ENCODE assay signal across 11 cellular contexts in the genomic region with DNA sequence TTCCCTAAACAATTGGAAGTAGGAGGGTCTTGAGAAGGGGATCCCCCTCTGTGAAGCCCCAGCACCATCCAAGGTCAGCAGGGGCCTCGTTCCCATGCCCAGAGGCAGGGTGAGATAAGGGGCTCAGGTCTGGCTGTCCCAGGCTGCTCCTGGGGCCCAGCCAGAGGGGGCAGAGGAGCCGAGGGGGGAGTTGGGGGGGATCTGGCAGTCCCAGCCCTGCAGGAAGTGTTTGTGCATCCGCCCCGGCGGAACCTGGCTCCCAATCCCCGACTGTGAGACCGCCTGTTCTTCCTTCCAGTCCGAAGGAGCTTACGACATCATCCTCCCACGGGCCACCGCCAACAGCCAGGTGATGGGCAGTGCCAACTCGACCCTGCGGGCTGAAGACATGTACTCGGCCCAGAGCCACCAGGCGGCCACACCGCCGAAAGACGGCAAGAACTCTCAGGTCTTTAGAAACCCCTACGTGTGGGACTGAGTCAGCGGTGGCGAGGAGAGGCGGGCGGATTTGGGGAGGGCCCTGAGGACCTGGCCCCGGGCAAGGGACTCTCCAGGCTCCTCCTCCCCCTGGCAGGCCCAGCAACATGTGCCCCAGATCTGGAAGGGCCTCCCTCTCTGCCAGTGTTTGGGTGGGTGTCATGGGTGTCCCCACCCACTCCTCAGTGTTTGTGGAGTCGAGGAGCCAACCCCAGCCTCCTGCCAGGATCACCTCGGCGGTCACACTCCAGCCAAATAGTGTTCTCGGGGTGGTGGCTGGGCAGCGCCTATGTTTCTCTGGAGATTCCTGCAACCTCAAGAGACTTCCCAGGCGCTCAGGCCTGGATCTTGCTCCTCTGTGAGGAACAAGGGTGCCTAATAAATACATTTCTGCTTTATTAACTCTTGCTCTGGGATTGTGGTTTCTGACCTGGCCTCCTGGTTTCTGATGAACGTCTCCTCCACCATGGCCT. TPM values are rescaled to one million over a fixed set of nuclear protein-coding genes. Genes with fewer than 3 reads are reported as not detected.
DNase-seq lines count a peak whose midpoint lies in the region; TF ChIP-seq lines count a peak whose summit lies in the region.
"Had no signal": no experiment of that assay in that cellular context is flagged by ENCODE, and none has a peak within 500 bp of the region (broad histone marks: within the 10 kb centered on the region; RNA-seq: fewer than 3 reads in every experiment).

No MANE protein-coding gene starts in this region.

- H2AFZ ChIP-seq in MM.1S (ENCODE audit: low read length): no peak overlapping the region

- no peaks in the 10 kb centered on the region for H3K9me3 Mint-ChIP-seq in activated CD4-positive, alpha-beta T cell treated with anti-CD3 and anti-CD28 coated beads, Interleukin-2, amount 10 ng/mL, durations not matched to agents 7 days and 5 days
- H3K9me3 Mint-ChIP-seq: mesothelial cell of epicardium had no signal

- no peaks in the 10 kb centered on the region for H3K27me3 ChIP-seq in suprapubic skin
- peaks cover 85% of the 10 kb centered on the region for H3K27me3 ChIP-seq in MM.1S (replicated peaks; ENCODE audit: insufficient read depth, low read length)

- no peaks in the 10 kb centered on the region for H3F3A ChIP-seq in MM.1S (ENCODE audit: insufficient read depth, low read length)

- no peaks in the 10 kb centered on the region for H3K9me2 ChIP-seq in MM.1S (replicated peaks; ENCODE audit: insufficient read depth, low read length)

- 42% methylated on average over 21 of the region's 31 CpGs for WGBS in suprapubic skin

- H3K36me3 Mint-ChIP-seq in activated CD4-positive, alpha-beta T cell treated with anti-CD3 and anti-CD28 coated beads, Interleukin-2, amount 10 ng/mL, durations not matched to agents 7 days and 5 days (ENCODE audit: low read depth): no peaks in the 10 kb centered on the region

- H3K79me2 ChIP-seq in MM.1S (ENCODE audit: low read length): no peaks in the 10 kb centered on the region

- no peak overlapping the region for H3K4me3 Mint-ChIP-seq in activated CD4-positive, alpha-beta T cell treated with anti-CD3 and anti-CD28 coated beads, Interleukin-2, amount 10 ng/mL, durations not matched to agents 7 days and 5 days
- H3K4me3 Mint-ChIP-seq: mesothelial cell of epicardium had no signal

- CTCF ChIA-PET in activated CD4-positive, alpha-beta T cell treated with anti-CD3 and anti-CD28 coated beads, Interleukin-2, amount 10 ng/mL, durations not matched to agents 7 days and 5 days (lab: Charles Lee): interaction anchor here (2.5 kb wide), 1 partner anchor 11 kb away, joined by 11 read pairs; no protein-coding TSS in a partner anchor

- POLR2A ChIA-PET in activated CD4-positive, alpha-beta T cell treated with anti-CD3 and anti-CD28 coated beads, Interleukin-2, amount 10 ng/mL, durations not matched to agents 7 days and 5 days (lab: Charles Lee): no interaction called here

- TF ChIP-seq CTCF in suprapubic skin (IDR thresholded peaks at IDR 0.05) (no peak), MM.1S (IDR thresholded peaks at IDR 0.05; ENCODE audit: low read length) (no peak)

- H3K4me1 Mint-ChIP-seq in activated CD4-positive, alpha-beta T cell treated with anti-CD3 and anti-CD28 coated beads, Interleukin-2, amount 10 ng/mL, durations not matched to agents 7 days and 5 days: peaks cover 4% of the 10 kb centered on the region

- H4K20me1 ChIP-seq in MM.1S (ENCODE audit: insufficient read depth, low read length): no peaks in the 10 kb centered on the region

- no peak for TF ChIP-seq POLR2A in suprapubic skin (IDR thresholded peaks at IDR 0.05)

- H3K4me1 ChIP-seq in suprapubic skin (peaks cover 47% of the 10 kb centered on the region), MM.1S (ENCODE audit: low read length) (no peaks in the 10 kb centered on the region)

- H3K27ac ChIP-seq in suprapubic skin (peak overlapping the region; percentile 28), MM.1S (ENCODE audit: low read length) (no peak overlapping the region)
- H3K27ac ChIP-seq: HL-60 had no signal

- H3K27me3 Mint-ChIP-seq in activated CD4-positive, alpha-beta T cell treated with anti-CD3 and anti-CD28 coated beads, Interleukin-2, amount 10 ng/mL, durations not matched to agents 7 days and 5 days: peaks cover 10% of the 10 kb centered on the region

- no peak overlapping the region for H3K9ac ChIP-seq in MM.1S (ENCODE audit: low read length)

- TF ChIP-seq EP300 in suprapubic skin (IDR thresholded peaks at IDR 0.05): no peak

- no peak overlapping the region for H3K4me3 ChIP-seq in suprapubic skin
- no peak overlapping the region for H3K4me3 ChIP-seq in MM.1S (ENCODE audit: low read length)

- peak; percentile 45 for DNase-seq in activated CD4-positive, alpha-beta T cell treated with anti-CD3 and anti-CD28 coated beads for 48 hours
- DNase-seq in activated CD4-positive, alpha-beta T cell treated with anti-CD3 and anti-CD28 coated beads, Interleukin-2, amount 10 ng/mL, durations not matched to agents 7 days and 5 days: no peak
- peak; percentile 37 for DNase-seq in activated CD8-positive, alpha-beta memory T cell treated with anti-CD3 and anti-CD28 coated beads, Interleukin-2, amount 50 U/mL, for 4 hours
- DNase-seq in kidney glomerular epithelial cell (lab: John Stamatoyannopoulos, UW) (peak; percentile 25), suprapubic skin (ENCODE audit: low spot score in 2 of 2) (no peak), NCI-H146 (lab: John Stamatoyannopoulos, UW) (no peak), MM.1S (no peak), SHP77 treated with DMSO at 0.1 percent for 48 hours (lab: John Stamatoyannopoulos, UW) (no peak)
- DNase-seq: NCI-H69 had no signal

- H3K4me2 ChIP-seq in MM.1S (ENCODE audit: low read depth, low read length): no peak overlapping the region

- H3K9me3 ChIP-seq in suprapubic skin (no peaks in the 10 kb centered on the region), MM.1S (replicated peaks; ENCODE audit: insufficient read depth, low read length) (no peaks in the 10 kb centered on the region)

- H3K36me3 ChIP-seq in suprapubic skin (no peaks in the 10 kb centered on the region), MM.1S (replicated peaks; ENCODE audit: insufficient read depth, low read length) (no peaks in the 10 kb centered on the region)

- no peak overlapping the region for H3K27ac Mint-ChIP-seq in activated CD4-positive, alpha-beta T cell treated with anti-CD3 and anti-CD28 coated beads, Interleukin-2, amount 10 ng/mL, durations not matched to agents 7 days and 5 days
- H3K27ac Mint-ChIP-seq: mesothelial cell of epicardium had no signal

RNA-seq across cellular contexts. Expression of a gene that starts 14.9 kb away (rescaled TPM):
- total RNA-seq in activated CD4-positive, alpha-beta T cell treated with anti-CD3 and anti-CD28 coated beads, Interleukin-2, amount 10 ng/mL, durations not matched to agents 7 days and 5 days: not detected
- 100 to 1,000 TPM in 1 of 4 donors, 10 to 100 TPM in 3; 72.0 to 106 (median 91.5) TPM for total RNA-seq in suprapubic skin

RNA-seq across cellular contexts. Expression of a gene that starts 19.6 kb away (rescaled TPM):
- 1 to 10 TPM; 6.7 to 6.8 TPM for total RNA-seq in activated CD4-positive, alpha-beta T cell treated with anti-CD3 and anti-CD28 coated beads, Interleukin-2, amount 10 ng/mL, durations not matched to agents 7 days and 5 days
- total RNA-seq in suprapubic skin: 1 to 10 TPM; 1.4 to 6.3 (median 2.9) TPM
- total RNA-seq: mesothelial cell of epicardium had no signal

Comparison
In these comparisons a context has a peak if more than half of its experiments do, and no peak if none do; other contexts are left out.
1. DNase-seq: peak in activated CD4-positive, alpha-beta T cell treated with anti-CD3 and anti-CD28 coated beads for 48 hours (single experiment), activated CD8-positive, alpha-beta memory T cell treated with anti-CD3 and anti-CD28 coated beads, Interleukin-2, amount 50 U/mL, for 4 hours (single experiment) and kidney glomerular epithelial cell (single experiment); none in activated CD4-positive, alpha-beta T cell treated with anti-CD3 and anti-CD28 coated beads, Interleukin-2, amount 10 ng/mL, durations not matched to agents 7 days and 5 days (single experiment), suprapubic skin (0 of 2), NCI-H146 (single experiment), MM.1S (single experiment) and SHP77 treated with DMSO at 0.1 percent for 48 hours (single experiment).
2. RNA of a gene that starts 14.9 kb away (total RNA-seq): 72.0 to 106 TPM in suprapubic skin; not detected in activated CD4-positive, alpha-beta T cell treated with anti-CD3 and anti-CD28 coated beads, Interleukin-2, amount 10 ng/mL, durations not matched to agents 7 days and 5 days; every median in the first group is over 10 times any median in the second.